32 cellular contexts compared by ENCODE assay signal in the genomic region with DNA sequence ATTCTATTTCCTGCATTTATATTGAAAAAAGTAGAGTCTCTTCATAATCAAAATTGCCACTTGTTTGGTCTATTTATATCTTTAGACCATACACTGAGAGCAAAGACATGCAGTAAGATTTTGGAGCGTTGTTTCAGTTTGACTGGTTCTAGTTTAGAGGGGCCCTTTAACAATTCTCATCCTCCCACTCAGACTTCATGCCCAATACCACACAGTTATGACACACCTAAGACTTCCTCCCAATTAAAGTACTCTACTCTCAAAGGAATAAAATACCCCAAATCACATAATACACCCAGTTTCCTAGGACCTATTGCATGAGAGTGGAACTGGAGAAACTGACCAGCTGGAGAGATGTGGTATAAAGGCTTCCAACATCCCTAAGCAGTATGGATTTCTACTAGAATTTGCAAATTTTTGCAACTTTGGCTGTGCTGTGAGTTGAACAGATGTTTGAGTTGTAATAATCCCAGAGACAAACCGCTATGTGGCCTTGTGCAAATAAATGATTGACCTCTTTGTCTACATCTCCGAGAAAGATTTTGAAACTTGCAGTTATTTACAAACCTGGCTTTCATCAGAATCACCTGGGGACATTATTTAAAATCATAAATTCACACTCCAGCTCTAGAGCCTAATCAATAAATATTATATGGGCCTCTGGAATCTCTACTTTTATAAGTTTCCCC.
"Had no signal": no experiment of that assay in that cellular context is flagged by ENCODE, and none has a peak within 500 bp of the region (broad histone marks: within the 10 kb centered on the region; RNA-seq: fewer than 3 reads in every experiment).

No MANE protein-coding gene starts in this region.

- H3K27me3 ChIP-seq: adrenal gland, body of pancreas, esophagus muscularis mucosa, foreskin keratinocyte, gastroesophageal sphincter had no signal

- H3K4me3 Mint-ChIP-seq: activated CD4-positive, alpha-beta memory T cell treated with anti-CD3 and anti-CD28 coated beads for 36 hours; activated CD4-positive, alpha-beta T cell treated with anti-CD3 and anti-CD28 coated beads for 36 hours; activated CD4-positive, alpha-beta T cell treated with anti-CD3 and anti-CD28 coated beads, Interleukin-2, amount 10 ng/mL, durations not matched to agents 24 days and 14 days; activated CD8-positive, alpha-beta memory T cell treated with anti-CD3 and anti-CD28 coated beads, Interleukin-2, amount 10 ng/mL, durations not matched to agents 7 days and 5 days; activated CD8-positive, alpha-beta T cell treated with anti-CD3 and anti-CD28 coated beads, Interleukin-2, amount 10 ng/mL, durations not matched to agents 7 days and 5 days; activated naive CD4-positive, alpha-beta T cell treated with anti-CD3 and anti-CD28 coated beads for 36 hours; activated naive CD4-positive, alpha-beta T cell treated with anti-CD3 and anti-CD28 coated beads, Interleukin-2, amount 50 U/mL, for 24 hours; activated naive CD8-positive, alpha-beta T cell treated with anti-CD3 and anti-CD28 coated beads for 36 hours; activated naive CD8-positive, alpha-beta T cell treated with anti-CD3 and anti-CD28 coated beads, Interleukin-2, amount 50 U/mL, for 24 hours; activated T-helper 1 cell treated with anti-CD3 and anti-CD28 coated beads, Interleukin-12 subunit alpha, Interleukin-12 subunit beta, Interleukin-2, Interleukin-4 antibody, amounts not matched to agents 30 ng/mL and 10 ng/mL and 1 ng/mL, durations not matched to agents 14 hours and 24 hours and 36 hours; effector memory CD8-positive, alpha-beta T cell had no signal

- H3K27ac ChIP-seq: adrenal gland, body of pancreas, esophagus muscularis mucosa, foreskin keratinocyte, gastroesophageal sphincter had no signal

- H3K4me3 ChIP-seq: adrenal gland, body of pancreas, esophagus muscularis mucosa, gastroesophageal sphincter had no signal

- H3K36me3 Mint-ChIP-seq: activated CD4-positive, alpha-beta memory T cell treated with anti-CD3 and anti-CD28 coated beads for 36 hours; activated CD8-positive, alpha-beta memory T cell treated with anti-CD3 and anti-CD28 coated beads, Interleukin-2, amount 10 ng/mL, durations not matched to agents 7 days and 5 days; activated naive CD4-positive, alpha-beta T cell treated with anti-CD3 and anti-CD28 coated beads, Interleukin-2, amount 50 U/mL, for 24 hours; activated naive CD8-positive, alpha-beta T cell treated with anti-CD3 and anti-CD28 coated beads for 36 hours had no signal

- H3K27ac Mint-ChIP-seq: activated CD4-positive, alpha-beta memory T cell treated with anti-CD3 and anti-CD28 coated beads for 36 hours; activated CD4-positive, alpha-beta T cell treated with anti-CD3 and anti-CD28 coated beads for 36 hours; activated CD4-positive, alpha-beta T cell treated with anti-CD3 and anti-CD28 coated beads, Interleukin-2, amount 10 ng/mL, durations not matched to agents 24 days and 14 days; activated CD8-positive, alpha-beta memory T cell treated with anti-CD3 and anti-CD28 coated beads, Interleukin-2, amount 10 ng/mL, durations not matched to agents 7 days and 5 days; activated CD8-positive, alpha-beta T cell treated with anti-CD3 and anti-CD28 coated beads, Interleukin-2, amount 10 ng/mL, durations not matched to agents 7 days and 5 days; activated naive CD4-positive, alpha-beta T cell treated with anti-CD3 and anti-CD28 coated beads for 36 hours; activated naive CD4-positive, alpha-beta T cell treated with anti-CD3 and anti-CD28 coated beads, Interleukin-2, amount 50 U/mL, for 24 hours; activated naive CD8-positive, alpha-beta T cell treated with anti-CD3 and anti-CD28 coated beads for 36 hours; activated naive CD8-positive, alpha-beta T cell treated with anti-CD3 and anti-CD28 coated beads, Interleukin-2, amount 50 U/mL, for 24 hours; activated T-helper 1 cell treated with anti-CD3 and anti-CD28 coated beads, Interleukin-12 subunit alpha, Interleukin-12 subunit beta, Interleukin-2, Interleukin-4 antibody, amounts not matched to agents 30 ng/mL and 10 ng/mL and 1 ng/mL, durations not matched to agents 14 hours and 24 hours and 36 hours; activated T-helper 2 cell treated with anti-CD3 and anti-CD28 coated beads, Interferon-gamma antibody, Interleukin-2, Interleukin-4, amounts not matched to agents 10 μg/mL and 5 μg/mL and 100 μg/mL, durations not matched to agents 14 hours and 24 hours and 36 hours; effector memory CD8-positive, alpha-beta T cell had no signal

- FAIRE-seq: colon had no signal

- H3K4me1 Mint-ChIP-seq: activated CD4-positive, alpha-beta T cell treated with anti-CD3 and anti-CD28 coated beads for 36 hours; activated CD4-positive, alpha-beta T cell treated with anti-CD3 and anti-CD28 coated beads, Interleukin-2, amount 10 ng/mL, durations not matched to agents 24 days and 14 days; activated CD8-positive, alpha-beta memory T cell treated with anti-CD3 and anti-CD28 coated beads, Interleukin-2, amount 10 ng/mL, durations not matched to agents 7 days and 5 days; activated naive CD4-positive, alpha-beta T cell treated with anti-CD3 and anti-CD28 coated beads, Interleukin-2, amount 50 U/mL, for 24 hours; activated naive CD8-positive, alpha-beta T cell treated with anti-CD3 and anti-CD28 coated beads for 36 hours; activated naive CD8-positive, alpha-beta T cell treated with anti-CD3 and anti-CD28 coated beads, Interleukin-2, amount 50 U/mL, for 24 hours had no signal

- H3K36me3 ChIP-seq: adrenal gland, esophagus muscularis mucosa, gastroesophageal sphincter had no signal

- H3K9me3 Mint-ChIP-seq: activated naive CD8-positive, alpha-beta T cell treated with anti-CD3 and anti-CD28 coated beads for 36 hours; effector memory CD8-positive, alpha-beta T cell had no signal

- H3K27me3 Mint-ChIP-seq: activated CD4-positive, alpha-beta memory T cell treated with anti-CD3 and anti-CD28 coated beads for 36 hours; activated CD4-positive, alpha-beta T cell treated with anti-CD3 and anti-CD28 coated beads for 36 hours; activated CD4-positive, alpha-beta T cell treated with anti-CD3 and anti-CD28 coated beads, Interleukin-2, amount 10 ng/mL, durations not matched to agents 24 days and 14 days; activated CD8-positive, alpha-beta memory T cell treated with anti-CD3 and anti-CD28 coated beads, Interleukin-2, amount 10 ng/mL, durations not matched to agents 7 days and 5 days; activated naive CD4-positive, alpha-beta T cell treated with anti-CD3 and anti-CD28 coated beads, Interleukin-2, amount 50 U/mL, for 24 hours; activated naive CD8-positive, alpha-beta T cell treated with anti-CD3 and anti-CD28 coated beads for 36 hours; activated naive CD8-positive, alpha-beta T cell treated with anti-CD3 and anti-CD28 coated beads, Interleukin-2, amount 50 U/mL, for 24 hours; effector memory CD8-positive, alpha-beta T cell had no signal

- ATAC-seq: activated CD4-positive, alpha-beta T cell treated with anti-CD3 and anti-CD28 coated beads for 36 hours; activated CD8-positive, alpha-beta memory T cell treated with anti-CD3 and anti-CD28 coated beads, Interleukin-2, amount 10 ng/mL, durations not matched to agents 7 days and 5 days; activated CD8-positive, alpha-beta T cell treated with anti-CD3 and anti-CD28 coated beads, Interleukin-2, amount 10 ng/mL, durations not matched to agents 7 days and 5 days; activated naive CD8-positive, alpha-beta T cell treated with anti-CD3 and anti-CD28 coated beads, Interleukin-2, amount 50 U/mL, for 24 hours; body of pancreas; effector memory CD8-positive, alpha-beta T cell; foreskin keratinocyte; gastroesophageal sphincter had no signal

- DNase-seq: activated CD4-positive, alpha-beta memory T cell treated with anti-CD3 and anti-CD28 coated beads for 36 hours; activated CD4-positive, alpha-beta T cell treated with anti-CD3 and anti-CD28 coated beads for 36 hours; activated CD4-positive, alpha-beta T cell treated with anti-CD3 and anti-CD28 coated beads, Interleukin-2, amount 10 ng/mL, durations not matched to agents 24 days and 14 days; activated CD4-positive, CD25-positive, alpha-beta regulatory T cell; activated CD4-positive, CD25-positive, alpha-beta regulatory T cell treated with anti-CD3 and anti-CD28 coated beads, Interleukin-2, amount 50 U/mL, for 72 hours; activated CD8-positive, alpha-beta memory T cell treated with anti-CD3 and anti-CD28 coated beads, Interleukin-2, amount 10 ng/mL, durations not matched to agents 7 days and 5 days; activated CD8-positive, alpha-beta memory T cell treated with anti-CD3 and anti-CD28 coated beads, Interleukin-2, amount 50 U/mL, for 4 hours; activated CD8-positive, alpha-beta T cell treated with anti-CD3 and anti-CD28 coated beads, Interleukin-2, amount 10 ng/mL, durations not matched to agents 7 days and 5 days; activated effector memory CD4-positive, alpha-beta T cell treated with anti-CD3 and anti-CD28 coated beads, Interleukin-2, amount 50 U/mL, for 16 hours; activated naive CD4-positive, alpha-beta T cell treated with anti-CD3 and anti-CD28 coated beads for 36 hours; activated naive CD8-positive, alpha-beta T cell treated with anti-CD3 and anti-CD28 coated beads for 36 hours; activated naive CD8-positive, alpha-beta T cell treated with anti-CD3 and anti-CD28 coated beads, Interleukin-2, amount 50 U/mL, for 24 hours; activated T-cell treated with anti-CD3 and anti-CD28 coated beads, Interleukin-2, amount 50 U/mL, for 1 hour; activated T-cell treated with anti-CD3 and anti-CD28 coated beads, Interleukin-2, amount 50 U/mL, for 48 hours; adrenal gland; amygdala; aorta; body of pancreas; caudate nucleus; cortex of kidney; dermis blood vessel endothelial cell; effector CD4-positive, alpha-beta T cell; effector memory CD8-positive, alpha-beta T cell; erythroblast; foreskin keratinocyte; T-helper 2 cell had no signal

- H3K4me1 ChIP-seq: adrenal gland, body of pancreas, esophagus muscularis mucosa, foreskin keratinocyte, gastroesophageal sphincter had no signal

- H3K9me3 ChIP-seq: body of pancreas, esophagus muscularis mucosa had no signal
